In genomic region chr18:5107990-5108389, GRCh38 we compare ENCODE assay signal across 1 cellular context.
A peak's percentile ranks its signal among the peaks of the same experiment; 100 is the strongest.
TF ChIP-seq lines count a peak whose summit lies in the region.

No MANE protein-coding gene starts in this region.

TF ChIP-seq in K562, 482 proteins besides CTCF, POLR2A, EP300 and RAD21 (continued from another document):
- peak; percentile 82; the same call in 1 of the 2 replicates for TF ChIP-seq REST (CRISPR knock-in tag; IDR thresholded peaks at IDR 0.05; ENCODE audit: low read depth)
